Comparison of ENCODE assay signal across 2 cellular contexts in the genomic region with DNA sequence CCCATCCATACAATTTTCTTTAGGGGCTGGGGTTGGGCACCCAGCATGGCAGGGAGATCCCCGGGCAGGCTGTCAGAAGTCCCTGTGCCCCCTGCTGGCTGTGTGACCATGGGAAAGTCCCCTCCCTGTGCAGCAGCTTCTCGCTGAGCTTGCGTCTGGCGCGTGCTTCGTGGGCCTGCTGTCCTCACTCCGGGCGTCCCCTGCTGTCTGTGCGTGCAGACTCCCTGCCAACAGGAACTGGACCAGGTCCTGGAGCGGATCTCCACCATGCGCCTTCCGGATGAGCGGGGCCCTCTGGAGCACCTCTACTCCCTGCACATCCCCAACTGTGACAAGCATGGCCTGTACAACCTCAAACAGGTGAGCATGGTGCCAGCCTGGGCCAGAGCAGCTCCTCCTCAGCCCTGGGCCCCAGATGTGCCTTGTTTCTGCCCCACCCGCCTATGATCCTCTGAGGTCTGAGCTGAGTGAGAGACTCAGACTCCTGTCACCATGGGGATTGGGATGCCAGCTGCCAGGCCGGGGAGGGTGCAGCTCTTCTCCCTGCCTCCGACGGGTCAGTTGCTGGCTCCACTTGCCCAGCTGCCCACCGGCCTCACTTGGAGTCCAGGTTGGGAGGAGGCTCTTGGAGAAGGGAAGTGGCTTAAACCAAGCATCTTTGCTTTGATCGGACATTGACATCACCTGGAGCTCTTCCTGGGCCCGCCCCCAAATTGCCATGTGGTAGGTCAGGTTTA.
TF ChIP-seq lines count a peak whose summit lies in the region.

No MANE protein-coding gene starts in this region.

TF ChIP-seq in SK-N-SH, 30 proteins besides CTCF, POLR2A, EP300 and RAD21:
- TF ChIP-seq, protein P1, sequence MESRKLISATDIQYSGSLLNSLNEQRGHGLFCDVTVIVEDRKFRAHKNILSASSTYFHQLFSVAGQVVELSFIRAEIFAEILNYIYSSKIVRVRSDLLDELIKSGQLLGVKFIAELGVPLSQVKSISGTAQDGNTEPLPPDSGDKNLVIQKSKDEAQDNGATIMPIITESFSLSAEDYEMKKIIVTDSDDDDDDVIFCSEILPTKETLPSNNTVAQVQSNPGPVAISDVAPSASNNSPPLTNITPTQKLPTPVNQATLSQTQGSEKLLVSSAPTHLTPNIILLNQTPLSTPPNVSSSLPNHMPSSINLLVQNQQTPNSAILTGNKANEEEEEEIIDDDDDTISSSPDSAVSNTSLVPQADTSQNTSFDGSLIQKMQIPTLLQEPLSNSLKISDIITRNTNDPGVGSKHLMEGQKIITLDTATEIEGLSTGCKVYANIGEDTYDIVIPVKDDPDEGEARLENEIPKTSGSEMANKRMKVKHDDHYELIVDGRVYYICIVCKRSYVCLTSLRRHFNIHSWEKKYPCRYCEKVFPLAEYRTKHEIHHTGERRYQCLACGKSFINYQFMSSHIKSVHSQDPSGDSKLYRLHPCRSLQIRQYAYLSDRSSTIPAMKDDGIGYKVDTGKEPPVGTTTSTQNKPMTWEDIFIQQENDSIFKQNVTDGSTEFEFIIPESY (IDR thresholded peaks at IDR 0.05; ENCODE audit: borderline replicate concordance, low read depth): no peak
- peak; percentile 31; the same call in 1 of the 2 replicates for TF ChIP-seq SMC3 (IDR thresholded peaks at IDR 0.05; ENCODE audit: low read depth, low read length)
- no peak for TF ChIP-seq TAF1 (IDR thresholded peaks at IDR 0.05; ENCODE audit: borderline replicate concordance, low read depth, low read length)
- TF ChIP-seq MEF2A (IDR thresholded peaks at IDR 0.05; ENCODE audit: borderline replicate concordance, low read depth): no peak

TF ChIP-seq in SK-N-SH treated with all-trans-retinoic acid at 6 μM for 48 hours, 23 proteins besides CTCF, POLR2A, EP300 and RAD21:
- TF ChIP-seq PPARA (CRISPR knock-in tag; IDR thresholded peaks at IDR 0.05; ENCODE audit: borderline replicate concordance) (no peak), ESRRG (CRISPR knock-in tag; IDR thresholded peaks at IDR 0.05) (no peak), ZFP30 (CRISPR knock-in tag; IDR thresholded peaks at IDR 0.05) (no peak), PATZ1 (CRISPR knock-in tag; IDR thresholded peaks at IDR 0.05; ENCODE audit: borderline replicate concordance) (no peak), BACH2 (CRISPR knock-in tag; IDR thresholded peaks at IDR 0.05; ENCODE audit: borderline replicate concordance) (no peak), ISL1 (CRISPR knock-in tag; IDR thresholded peaks at IDR 0.05) (no peak), ZNF8 (CRISPR knock-in tag; IDR thresholded peaks at IDR 0.05) (no peak), ZC3H10 (CRISPR knock-in tag; IDR thresholded peaks at IDR 0.05) (no peak), GLIS3 (CRISPR knock-in tag; IDR thresholded peaks at IDR 0.05) (no peak), TSHZ2 (CRISPR knock-in tag; IDR thresholded peaks at IDR 0.05) (no peak), TCF4 (CRISPR knock-in tag; IDR thresholded peaks at IDR 0.05; ENCODE audit: borderline replicate concordance) (no peak), TOX (CRISPR knock-in tag; IDR thresholded peaks at IDR 0.05; ENCODE audit: borderline replicate concordance) (no peak), SNAI2 (CRISPR knock-in tag; IDR thresholded peaks at IDR 0.05) (no peak), ZFP3 (CRISPR knock-in tag; IDR thresholded peaks at IDR 0.05) (no peak), CREB5 (CRISPR knock-in tag; IDR thresholded peaks at IDR 0.05; ENCODE audit: low read depth) (no peak), CSDC2 (CRISPR knock-in tag; IDR thresholded peaks at IDR 0.05) (no peak)
- TF ChIP-seq, protein P2, sequence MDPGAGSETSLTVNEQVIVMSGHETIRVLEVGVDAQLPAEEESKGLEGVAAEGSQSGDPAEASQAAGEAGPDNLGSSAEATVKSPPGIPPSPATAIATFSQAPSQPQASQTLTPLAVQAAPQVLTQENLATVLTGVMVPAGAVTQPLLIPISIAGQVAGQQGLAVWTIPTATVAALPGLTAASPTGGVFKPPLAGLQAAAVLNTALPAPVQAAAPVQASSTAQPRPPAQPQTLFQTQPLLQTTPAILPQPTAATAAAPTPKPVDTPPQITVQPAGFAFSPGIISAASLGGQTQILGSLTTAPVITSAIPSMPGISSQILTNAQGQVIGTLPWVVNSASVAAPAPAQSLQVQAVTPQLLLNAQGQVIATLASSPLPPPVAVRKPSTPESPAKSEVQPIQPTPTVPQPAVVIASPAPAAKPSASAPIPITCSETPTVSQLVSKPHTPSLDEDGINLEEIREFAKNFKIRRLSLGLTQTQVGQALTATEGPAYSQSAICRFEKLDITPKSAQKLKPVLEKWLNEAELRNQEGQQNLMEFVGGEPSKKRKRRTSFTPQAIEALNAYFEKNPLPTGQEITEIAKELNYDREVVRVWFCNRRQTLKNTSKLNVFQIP (CRISPR knock-in tag; IDR thresholded peaks at IDR 0.05; ENCODE audit: borderline replicate concordance, low read depth): no peak
